Comparison of ENCODE assay signal across 1 cellular context in the genomic region with DNA sequence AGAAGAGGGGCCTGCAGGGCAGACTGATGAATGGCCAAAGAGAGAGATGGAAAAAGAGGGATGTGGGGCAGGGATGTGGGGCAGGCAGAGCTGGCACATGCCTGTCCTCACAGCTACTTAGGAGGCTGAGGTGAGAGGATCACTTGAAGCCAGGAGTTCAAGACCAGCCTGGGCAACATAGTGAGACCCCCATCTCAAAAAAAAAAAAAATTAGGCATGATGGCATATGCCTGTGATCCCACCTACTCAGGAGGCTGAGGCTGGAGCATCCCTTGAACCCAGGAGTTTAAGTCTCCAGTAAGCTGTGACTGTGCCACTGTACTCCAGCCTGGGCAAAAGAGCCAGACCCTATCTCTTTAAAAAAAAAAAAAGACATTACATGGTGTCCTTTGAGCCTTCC.
TF ChIP-seq lines count a peak whose summit lies in the region.

No MANE protein-coding gene starts in this region.

TF ChIP-seq in WTC11, 78 proteins besides CTCF, POLR2A, EP300 and RAD21 (continued from another document):
- TF ChIP-seq AR (CRISPR knock-in tag; IDR thresholded peaks at IDR 0.05) = no peak
- TF ChIP-seq, protein P1, sequence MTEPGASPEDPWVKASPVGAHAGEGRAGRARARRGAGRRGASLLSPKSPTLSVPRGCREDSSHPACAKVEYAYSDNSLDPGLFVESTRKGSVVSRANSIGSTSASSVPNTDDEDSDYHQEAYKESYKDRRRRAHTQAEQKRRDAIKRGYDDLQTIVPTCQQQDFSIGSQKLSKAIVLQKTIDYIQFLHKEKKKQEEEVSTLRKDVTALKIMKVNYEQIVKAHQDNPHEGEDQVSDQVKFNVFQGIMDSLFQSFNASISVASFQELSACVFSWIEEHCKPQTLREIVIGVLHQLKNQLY (CRISPR knock-in tag; IDR thresholded peaks at IDR 0.05) = no peak
